ENCODE assay signal across 21 cellular contexts in the genomic region with DNA sequence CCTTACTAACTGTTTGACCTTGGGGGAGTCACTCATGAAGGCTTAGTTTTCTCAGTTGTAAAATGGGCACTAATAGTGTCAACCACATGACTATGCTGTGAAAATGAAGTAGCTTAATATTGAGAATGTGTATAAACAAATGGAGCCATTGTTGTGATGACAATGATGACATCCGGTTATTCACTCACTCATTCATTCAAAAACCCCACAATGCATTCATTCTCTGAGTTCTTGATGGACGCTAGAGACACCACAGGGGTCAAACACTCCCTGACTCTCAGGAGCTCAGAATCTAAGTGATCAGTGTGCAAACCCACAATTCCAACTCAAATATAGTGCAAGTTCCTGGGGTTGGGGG.
"Had no signal": no experiment of that assay in that cellular context is flagged by ENCODE, and none has a peak within 500 bp of the region (broad histone marks: within the 10 kb centered on the region; RNA-seq: fewer than 3 reads in every experiment).

No MANE protein-coding gene starts in this region.

- H3K4me3 ChIP-seq: esophagus squamous epithelium, heart left ventricle, ovary, suprapubic skin, thyroid gland, uterus had no signal

- H3K36me3 Mint-ChIP-seq: memory B cell; naive thymus-derived CD4-positive, alpha-beta T cell; stimulated activated effector memory CD8-positive, alpha-beta T cell treated with anti-CD3 and anti-CD28 coated beads, Interleukin-12 subunit alpha, Interleukin-12 subunit beta, amount 100 ng/mL, for 72 hours; type B pancreatic cell had no signal

- H3K9me3 ChIP-seq: esophagus squamous epithelium, heart left ventricle, ovary, suprapubic skin, thyroid gland, uterus had no signal

- H3K27ac Mint-ChIP-seq: memory B cell; naive thymus-derived CD4-positive, alpha-beta T cell; progenitor cell of endocrine pancreas; stimulated activated effector memory CD8-positive, alpha-beta T cell treated with anti-CD3 and anti-CD28 coated beads, Interleukin-12 subunit alpha, Interleukin-12 subunit beta, amount 100 ng/mL, for 72 hours; type B pancreatic cell had no signal

- H3K27me3 ChIP-seq: ovary, thyroid gland, uterus had no signal

- H3K36me3 ChIP-seq: esophagus squamous epithelium, heart left ventricle, ovary, suprapubic skin, thyroid gland, uterus had no signal

- ATAC-seq: heart left ventricle; left lobe of liver; naive thymus-derived CD4-positive, alpha-beta T cell; right cardiac atrium; stimulated activated effector memory CD8-positive, alpha-beta T cell treated with anti-CD3 and anti-CD28 coated beads, Interleukin-12 subunit alpha, Interleukin-12 subunit beta, amount 100 ng/mL, for 72 hours; stimulated activated naive CD8-positive, alpha-beta T cell treated with anti-CD3 and anti-CD28 coated beads, Interleukin-15, Interleukin-2, amounts not matched to agents 100 U/mL and 50 U/mL, for 24 hours had no signal

- H3K4me1 Mint-ChIP-seq: memory B cell; naive thymus-derived CD4-positive, alpha-beta T cell; stimulated activated effector memory CD8-positive, alpha-beta T cell treated with anti-CD3 and anti-CD28 coated beads, Interleukin-12 subunit alpha, Interleukin-12 subunit beta, amount 100 ng/mL, for 72 hours had no signal

- H3K4me3 Mint-ChIP-seq: memory B cell; naive thymus-derived CD4-positive, alpha-beta T cell; stimulated activated effector memory CD8-positive, alpha-beta T cell treated with anti-CD3 and anti-CD28 coated beads, Interleukin-12 subunit alpha, Interleukin-12 subunit beta, amount 100 ng/mL, for 72 hours; type B pancreatic cell had no signal

- H3K9me3 Mint-ChIP-seq: memory B cell; naive thymus-derived CD4-positive, alpha-beta T cell; stimulated activated effector memory CD8-positive, alpha-beta T cell treated with anti-CD3 and anti-CD28 coated beads, Interleukin-12 subunit alpha, Interleukin-12 subunit beta, amount 100 ng/mL, for 72 hours; type B pancreatic cell had no signal

- H3K4me1 ChIP-seq: thyroid gland, uterus had no signal

- H3K27ac ChIP-seq: esophagus squamous epithelium, heart left ventricle, ovary, suprapubic skin, thyroid gland, uterus had no signal

- DNase-seq: cerebellar nuclear complex; dermis blood vessel endothelial cell; esophagus squamous epithelium; foreskin fibroblast; heart left ventricle; kidney glomerular epithelial cell; naive thymus-derived CD4-positive, alpha-beta T cell; ovary; right cardiac atrium; small intestine; stimulated activated CD4-positive, alpha-beta T cell treated with anti-CD3 and anti-CD28 coated beads, Interleukin-4, amount 100 ng/mL, for 1 hour; stimulated activated CD8-positive, alpha-beta memory T cell treated with anti-CD3 and anti-CD28 coated beads, Interleukin-4, amount 100 ng/mL, for 48 hours; stimulated activated naive CD8-positive, alpha-beta T cell treated with anti-CD3 and anti-CD28 coated beads, Interleukin-15, Interleukin-2, amounts not matched to agents 100 U/mL and 50 U/mL, for 24 hours; thyroid gland; uterus had no signal
